ENCODE assay signal across 18 cellular contexts in genomic region chr1:233668146-233668724, GRCh38. TPM values are rescaled to one million over a fixed set of nuclear protein-coding genes. Genes with fewer than 3 reads are reported as not detected.
DNase-seq lines count a peak whose midpoint lies in the region; ATAC-seq and TF ChIP-seq lines count a peak whose summit lies in the region.
"Had no signal": no experiment of that assay in that cellular context is flagged by ENCODE, and none has a peak within 500 bp of the region (broad histone marks: within the 10 kb centered on the region; RNA-seq: fewer than 3 reads in every experiment).

No MANE protein-coding gene starts in this region.

- peaks cover 2% of the 10 kb centered on the region for H3K27me3 Mint-ChIP-seq in activated naive CD8-positive, alpha-beta T cell treated with anti-CD3 and anti-CD28 coated beads for 36 hours

- BruUV-seq in PC-9 (replicated peaks; lab: Mats Ljungman, UMichigan) = no TSS peak

- no peaks in the 10 kb centered on the region for H3K36me3 Mint-ChIP-seq in stimulated activated effector memory CD8-positive, alpha-beta T cell treated with anti-CD3 and anti-CD28 coated beads, Interleukin-12 subunit alpha, Interleukin-12 subunit beta, amount 100 ng/mL, for 72 hours
- no peaks in the 10 kb centered on the region for H3K36me3 Mint-ChIP-seq in activated naive CD8-positive, alpha-beta T cell treated with anti-CD3 and anti-CD28 coated beads for 36 hours
- H3K36me3 Mint-ChIP-seq: activated naive CD4-positive, alpha-beta T cell treated with anti-CD3 and anti-CD28 coated beads, Interleukin-2, amount 50 U/mL, for 24 hours had no signal

- H3K27ac ChIP-seq in KMS-11 = peak overlapping the region; percentile 94
- H3K27ac ChIP-seq in PC-9 = peak overlapping the region; percentile 72
- H3K27ac ChIP-seq: upper lobe of left lung had no signal

- no peaks in the 10 kb centered on the region for H3K9me2 ChIP-seq in PC-9 (ENCODE audit: insufficient read depth)

- H3K27me3 ChIP-seq in KMS-11 (ENCODE audit: insufficient read depth, low read depth) = no peaks in the 10 kb centered on the region
- H3K27me3 ChIP-seq in PC-9 (ENCODE audit: insufficient read depth, low read depth) = no peaks in the 10 kb centered on the region
- H3K27me3 ChIP-seq: upper lobe of left lung had no signal

- ATAC-seq in stimulated activated effector memory CD8-positive, alpha-beta T cell treated with anti-CD3 and anti-CD28 coated beads, Interleukin-12 subunit alpha, Interleukin-12 subunit beta, amount 100 ng/mL, for 72 hours = no peak
- ATAC-seq in GM21528 (IDR thresholded peaks at IDR 0.05; ENCODE audit: low FRiP score, unreplicated experiment) = no peak

- peak overlapping the region; percentile 20 for H3K27ac Mint-ChIP-seq in stimulated activated effector memory CD8-positive, alpha-beta T cell treated with anti-CD3 and anti-CD28 coated beads, Interleukin-12 subunit alpha, Interleukin-12 subunit beta, amount 100 ng/mL, for 72 hours
- H3K27ac Mint-ChIP-seq in activated naive CD8-positive, alpha-beta T cell treated with anti-CD3 and anti-CD28 coated beads for 36 hours = no peak overlapping the region
- H3K27ac Mint-ChIP-seq: activated naive CD4-positive, alpha-beta T cell treated with anti-CD3 and anti-CD28 coated beads, Interleukin-2, amount 50 U/mL, for 24 hours; CD4-positive, alpha-beta T cell; T-helper 1 cell treated with Interleukin-12 subunit alpha and Interleukin-12 subunit beta and Interleukin-4 antibody, amounts not matched to agents 30 μg/mL and 1 μg/mL, for 36 hours had no signal

- peak overlapping the region; percentile 74 for H3K4me2 ChIP-seq in KMS-11
- no peak overlapping the region for H3K4me2 ChIP-seq in PC-9

- POLR2A ChIA-PET in PC-9 (lab: Charles Lee; ENCODE audit: unreplicated experiment) = no interaction called here

- CTCF ChIA-PET in PC-9 (lab: Charles Lee) = no interaction called here

- H3K4me1 Mint-ChIP-seq in stimulated activated effector memory CD8-positive, alpha-beta T cell treated with anti-CD3 and anti-CD28 coated beads, Interleukin-12 subunit alpha, Interleukin-12 subunit beta, amount 100 ng/mL, for 72 hours = no peaks in the 10 kb centered on the region
- no peaks in the 10 kb centered on the region for H3K4me1 Mint-ChIP-seq in activated naive CD8-positive, alpha-beta T cell treated with anti-CD3 and anti-CD28 coated beads for 36 hours
- H3K4me1 Mint-ChIP-seq: activated naive CD4-positive, alpha-beta T cell treated with anti-CD3 and anti-CD28 coated beads, Interleukin-2, amount 50 U/mL, for 24 hours; central memory CD8-positive, alpha-beta T cell had no signal

- H3K4me3 ChIP-seq in KMS-11 (IDR thresholded peaks at IDR 0.05; ENCODE audit: insufficient read depth, low read depth, low read length) (no peak overlapping the region), PC-9 (no peak overlapping the region), fibroblast of mammary gland (ENCODE audit: control insufficient read depth, low read depth, low read length) (no peak overlapping the region)
- H3K4me3 ChIP-seq: lung, upper lobe of left lung had no signal

- H4K20me1 ChIP-seq in KMS-11 (ENCODE audit: insufficient read depth) (no peaks in the 10 kb centered on the region), PC-9 (ENCODE audit: insufficient read depth) (0 out of 2 replicates have a peak, but pooled peaks cover 4% of the 10 kb centered on the region)

- no peak overlapping the region for H2AFZ ChIP-seq in KMS-11 (ENCODE audit: low read depth)
- no peak overlapping the region for H2AFZ ChIP-seq in PC-9

- DNase-seq in PC-9 (no peak), fibroblast of mammary gland (ENCODE audit: low read depth) (peak; percentile 70), NCI-H2107 treated with DMSO at 0.1 percent for 48 hours (lab: John Stamatoyannopoulos, UW; ENCODE audit: unreplicated experiment) (no peak), AML-193 (lab: John Stamatoyannopoulos, UW) (no peak)
- DNase-seq in stimulated activated effector memory CD8-positive, alpha-beta T cell treated with anti-CD3 and anti-CD28 coated beads, Interleukin-12 subunit alpha, Interleukin-12 subunit beta, amount 100 ng/mL, for 72 hours (ENCODE audit: low spot score in 2 of 2) = no peak
- no peak for DNase-seq in activated naive CD8-positive, alpha-beta T cell treated with anti-CD3 and anti-CD28 coated beads for 36 hours
- DNase-seq: activated CD4-positive, CD25-positive, alpha-beta regulatory T cell treated with anti-CD3 and anti-CD28 coated beads, Interleukin-2, amount 50 U/mL, for 72 hours; activated CD8-positive, alpha-beta memory T cell treated with anti-CD3 and anti-CD28 coated beads, Interleukin-2, amount 50 U/mL, for 48 hours; CD4-positive, alpha-beta T cell; NCI-H1105; NCI-H526; upper lobe of left lung had no signal

- H3K9me3 Mint-ChIP-seq in stimulated activated effector memory CD8-positive, alpha-beta T cell treated with anti-CD3 and anti-CD28 coated beads, Interleukin-12 subunit alpha, Interleukin-12 subunit beta, amount 100 ng/mL, for 72 hours = no peaks in the 10 kb centered on the region
- H3K9me3 Mint-ChIP-seq in activated naive CD8-positive, alpha-beta T cell treated with anti-CD3 and anti-CD28 coated beads for 36 hours = no peaks in the 10 kb centered on the region
- H3K9me3 Mint-ChIP-seq: activated naive CD4-positive, alpha-beta T cell treated with anti-CD3 and anti-CD28 coated beads, Interleukin-2, amount 50 U/mL, for 24 hours; CD4-positive, alpha-beta T cell; central memory CD8-positive, alpha-beta T cell; T-helper 1 cell treated with Interleukin-12 subunit alpha and Interleukin-12 subunit beta and Interleukin-4 antibody, amounts not matched to agents 30 μg/mL and 1 μg/mL, for 36 hours had no signal

- H3K36me3 ChIP-seq in KMS-11 (ENCODE audit: insufficient read depth) = no peaks in the 10 kb centered on the region
- peaks cover 59% of the 10 kb centered on the region for H3K36me3 ChIP-seq in PC-9 (ENCODE audit: low read depth)
- H3K36me3 ChIP-seq: upper lobe of left lung had no signal

- peaks cover 25% of the 10 kb centered on the region for H3F3A ChIP-seq in PC-9 (ENCODE audit: insufficient read depth, low read depth)

- TF ChIP-seq CTCF in KMS-11 (conservative IDR thresholded peaks at IDR 0.05; ENCODE audit: low read depth, low read length) (no peak), PC-9 (conservative IDR thresholded peaks at IDR 0.05) (no peak), fibroblast of mammary gland (conservative IDR thresholded peaks at IDR 0.05; ENCODE audit: control insufficient read depth, insufficient read depth, low read depth, low read length) (no peak)

- peaks cover 96% of the 10 kb centered on the region for H3K4me1 ChIP-seq in KMS-11 (ENCODE audit: low read depth, poor library complexity, severe bottlenecking)
- H3K4me1 ChIP-seq in PC-9 (replicated peaks; ENCODE audit: insufficient read depth) = peaks cover 18% of the 10 kb centered on the region
- H3K4me1 ChIP-seq: upper lobe of left lung had no signal

- peaks cover 6% of the 10 kb centered on the region; the same call in 1 of the 2 replicates for H3K9me3 ChIP-seq in PC-9 (ENCODE audit: insufficient read depth, low read depth)
- H3K9me3 ChIP-seq: upper lobe of left lung had no signal

- H3K79me2 ChIP-seq in KMS-11 (ENCODE audit: insufficient read depth, low read depth) (peaks cover 75% of the 10 kb centered on the region), PC-9 (ENCODE audit: low read depth) (peaks cover 61% of the 10 kb centered on the region)

- intact Hi-C loops in PC-9 (cut with micrococcal nuclease; ENCODE audit: unreplicated experiment) = loop anchor here (2.0 kb wide), 2 partner anchors 53 to 123 kb away; partner anchors contain the start of gene KCNK1

- H3K9ac ChIP-seq in KMS-11 = peak overlapping the region; percentile 55

- H3K4me3 Mint-ChIP-seq in stimulated activated effector memory CD8-positive, alpha-beta T cell treated with anti-CD3 and anti-CD28 coated beads, Interleukin-12 subunit alpha, Interleukin-12 subunit beta, amount 100 ng/mL, for 72 hours = no peak overlapping the region
- no peak overlapping the region for H3K4me3 Mint-ChIP-seq in activated naive CD8-positive, alpha-beta T cell treated with anti-CD3 and anti-CD28 coated beads for 36 hours
- H3K4me3 Mint-ChIP-seq: activated naive CD4-positive, alpha-beta T cell treated with anti-CD3 and anti-CD28 coated beads, Interleukin-2, amount 50 U/mL, for 24 hours; CD4-positive, alpha-beta T cell; central memory CD8-positive, alpha-beta T cell; T-helper 1 cell treated with Interleukin-12 subunit alpha and Interleukin-12 subunit beta and Interleukin-4 antibody, amounts not matched to agents 30 μg/mL and 1 μg/mL, for 36 hours had no signal

RNA-seq across cellular contexts. Expression of gene KCNK1, which starts 54.3 kb away (rescaled TPM):
- 57.6 and 60.6 TPM in 2 replicates for total RNA-seq in PC-9 (2021)
- not detected for total RNA-seq in activated naive CD8-positive, alpha-beta T cell treated with anti-CD3 and anti-CD28 coated beads for 36 hours
- total RNA-seq: CD4-positive, alpha-beta T cell had no signal

Comparison
In these comparisons a context has a peak if more than half of its experiments do, and no peak if none do; other contexts are left out.
1. RNA of gene KCNK1, which starts 54.3 kb away (total RNA-seq): 57.6 to 60.6 TPM in PC-9; not detected in activated naive CD8-positive, alpha-beta T cell treated with anti-CD3 and anti-CD28 coated beads for 36 hours; every median in the first group is over 10 times any median in the second.